Comparison of ENCODE assay signal across 8 cellular contexts in genomic region chr12:121538699-121539061, GRCh38. TPM values are rescaled to one million over a fixed set of nuclear protein-coding genes. Genes with fewer than 3 reads are reported as not detected.
A peak's percentile ranks its signal among the peaks of the same experiment; 100 is the strongest.
DNase-seq lines count a peak whose midpoint lies in the region; ATAC-seq and TF ChIP-seq lines count a peak whose summit lies in the region.

No MANE protein-coding gene starts in this region.

- H3K27ac ChIP-seq in DOHH2 (ENCODE audit: low read depth, low read length) (peak overlapping the region; percentile 80; the same call in 1 of the 2 replicates), Peyer's patch (peak overlapping the region in 2 of 4 donors; percentile 86 to 98)

- H3K9me2 ChIP-seq in DOHH2 (replicated peaks; ENCODE audit: control insufficient read depth, low read length): no peaks in the 10 kb centered on the region

- peak overlapping the region; percentile 76 for H3K4me3 Mint-ChIP-seq in activated naive CD8-positive, alpha-beta T cell treated with anti-CD3 and anti-CD28 coated beads for 36 hours

- H3K36me3 ChIP-seq in DOHH2 (ENCODE audit: control insufficient read depth, low read length) (peaks cover 7% of the 10 kb centered on the region), Peyer's patch (no peaks in the 10 kb centered on the region)

- H3K4me1 ChIP-seq in DOHH2 (ENCODE audit: control insufficient read depth, low read length) (peaks cover 44% of the 10 kb centered on the region), Peyer's patch (peaks cover 4 to 28% (median 20%) of the 10 kb centered on the region in 4 donors)

- H3K9me3 Mint-ChIP-seq in activated naive CD8-positive, alpha-beta T cell treated with anti-CD3 and anti-CD28 coated beads for 36 hours: no peaks in the 10 kb centered on the region

- peaks cover 17% of the 10 kb centered on the region for H3K79me2 ChIP-seq in DOHH2 (ENCODE audit: control insufficient read depth, low read length)

- peak overlapping the region; percentile 88 for H3K4me2 ChIP-seq in DOHH2 (ENCODE audit: low read length)

- TF ChIP-seq CTCF in DOHH2 (IDR thresholded peaks at IDR 0.05; ENCODE audit: low read depth, low read length, poor library complexity, severe bottlenecking): no peak
- TF ChIP-seq CTCF in foreskin fibroblast (IDR thresholded peaks at IDR 0.05; ENCODE audit: low read depth, low read length): no peak
- TF ChIP-seq CTCF in Peyer's patch (IDR thresholded peaks at IDR 0.05): no peak

- peaks cover 29% of the 10 kb centered on the region for H3F3A ChIP-seq in DOHH2 (ENCODE audit: control insufficient read depth, insufficient read depth)

- H3K36me3 Mint-ChIP-seq in activated naive CD8-positive, alpha-beta T cell treated with anti-CD3 and anti-CD28 coated beads for 36 hours: peaks cover under 1% of the 10 kb centered on the region

- peaks cover 47% of the 10 kb centered on the region for H3K4me1 Mint-ChIP-seq in activated naive CD8-positive, alpha-beta T cell treated with anti-CD3 and anti-CD28 coated beads for 36 hours

- ATAC-seq in GM21526 (IDR thresholded peaks at IDR 0.05; ENCODE audit: low FRiP score, unreplicated experiment): no peak

- H3K27me3 Mint-ChIP-seq in activated naive CD8-positive, alpha-beta T cell treated with anti-CD3 and anti-CD28 coated beads for 36 hours: no peaks in the 10 kb centered on the region

- H4K20me1 ChIP-seq in DOHH2 (ENCODE audit: control insufficient read depth, insufficient read depth, low read depth, low read length): no peaks in the 10 kb centered on the region

- TF ChIP-seq POLR2A in Peyer's patch (IDR thresholded peaks at IDR 0.05): no peak

- H3K9me3 ChIP-seq in DOHH2 (ENCODE audit: control insufficient read depth, insufficient read depth, low read length) (no peaks in the 10 kb centered on the region), Peyer's patch (no peaks in the 10 kb centered on the region)

- H3K27me3 ChIP-seq in DOHH2 (ENCODE audit: control insufficient read depth, low read length) (no peaks in the 10 kb centered on the region), Peyer's patch (no peaks in the 10 kb centered on the region)

- peak; percentile 63 for DNase-seq in HuH-7.5 (ENCODE audit: low spot score)
- no peak for DNase-seq in activated naive CD8-positive, alpha-beta T cell treated with anti-CD3 and anti-CD28 coated beads for 36 hours
- peak; percentile 52 for DNase-seq in myocyte (ENCODE audit: low read depth)
- DNase-seq in foreskin fibroblast: no peak
- no peak for DNase-seq in Peyer's patch
- DNase-seq in kidney glomerular epithelial cell (lab: John Stamatoyannopoulos, UW): no peak

- H3K27ac Mint-ChIP-seq in activated naive CD8-positive, alpha-beta T cell treated with anti-CD3 and anti-CD28 coated beads for 36 hours: peak overlapping the region; percentile 79

- H3K4me3 ChIP-seq in DOHH2 (ENCODE audit: low read length): peak overlapping the region; percentile 73
- no peak overlapping the region for H3K4me3 ChIP-seq in foreskin fibroblast (ENCODE audit: low read depth in 1 of 2, low read length in 2 of 2)
- H3K4me3 ChIP-seq in Peyer's patch: no peak overlapping the region

RNA-seq across cellular contexts. Expression of gene KDM2B, which starts 42.1 kb away (rescaled TPM):
- 10 to 100 TPM; 55.3 to 57.3 TPM for total RNA-seq in activated naive CD8-positive, alpha-beta T cell treated with anti-CD3 and anti-CD28 coated beads for 36 hours
- total RNA-seq in myocyte: 22.0 and 32.4 TPM in 2 replicates
- 12.2 TPM for polyA plus RNA-seq in myocyte (2012)
- total RNA-seq in Peyer's patch: 100 to 1,000 TPM in 1 of 4 donors, 10 to 100 TPM in 2, 1 to 10 TPM in 1; 10.0 to 115 (median 33.7) TPM

Comparison
In these comparisons a context has a peak if more than half of its experiments do, and no peak if none do; other contexts are left out.
1. DNase-seq: peak in HuH-7.5 (single experiment) and myocyte (single experiment); none in activated naive CD8-positive, alpha-beta T cell treated with anti-CD3 and anti-CD28 coated beads for 36 hours (single experiment), foreskin fibroblast (0 of 2), Peyer's patch (0 of 3) and kidney glomerular epithelial cell (single experiment).